Comparison of ENCODE assay signal across 19 cellular contexts in genomic region chr13:57311009-57311586, GRCh38.
DNase-seq lines count a peak whose midpoint lies in the region; FAIRE-seq and TF ChIP-seq lines count a peak whose summit lies in the region.
"Had no signal": no experiment of that assay in that cellular context is flagged by ENCODE, and none has a peak within 500 bp of the region (broad histone marks: within the 10 kb centered on the region; RNA-seq: fewer than 3 reads in every experiment).

No MANE protein-coding gene starts in this region.

- 25% methylated on average over 15 of the region's 15 CpGs; no CpG with 5 or more reads in 1 of the 2 experiments for WGBS in H1 (ENCODE audit: extremely low coverage in 1 of 2, insufficient coverage in 1 of 2, insufficient read length in 1 of 2, insufficient replicate concordance in 2 of 2, low coverage in 1 of 2, low lambda C conversion rate in 2 of 2, missing lambda C conversion rate in 1 of 2), 2 experiments

- no peak overlapping the region for H2BK5ac ChIP-seq in H1 (ENCODE audit: low read depth, low read length)

- H4K5ac ChIP-seq in H1 (ENCODE audit: insufficient read length, low read depth, low read length), result no peak overlapping the region

- H3K4me3 Mint-ChIP-seq in activated CD4-positive, alpha-beta memory T cell treated with anti-CD3 and anti-CD28 coated beads, Interleukin-2, amount 10 ng/mL, durations not matched to agents 7 days and 5 days, result no peak overlapping the region

- H3K4ac ChIP-seq in H1 (replicated peaks; ENCODE audit: insufficient read length, low read depth, low read length), result no peak overlapping the region

- no peaks in the 10 kb centered on the region for H3K79me1 ChIP-seq in H1 (ENCODE audit: low read depth, low read length)

- no peaks in the 10 kb centered on the region for H3K27me3 Mint-ChIP-seq in activated CD4-positive, alpha-beta memory T cell treated with anti-CD3 and anti-CD28 coated beads, Interleukin-2, amount 10 ng/mL, durations not matched to agents 7 days and 5 days

- no peak overlapping the region for H2BK15ac ChIP-seq in H1 (ENCODE audit: low read length)

- TF ChIP-seq RAD21 in H1 (IDR thresholded peaks at IDR 0.05 in 1 of 2, conservative IDR thresholded peaks at IDR 0.05 in 1 of 2; ENCODE audit: low read depth in 2 of 2, low read length in 2 of 2), result peak in 1 of 2 experiments; percentile 5; a peak in 1 of 4 replicates

- H3K9me3 ChIP-seq in ES-I3 (ENCODE audit: control insufficient read depth, insufficient read depth, low read length), result no peaks in the 10 kb centered on the region
- no peaks in the 10 kb centered on the region for H3K9me3 ChIP-seq in H1 (ENCODE audit: insufficient read depth in 2 of 2, low read depth in 1 of 2, low read length in 1 of 2)
- H3K9me3 ChIP-seq: A549, Caco-2 had no signal

- no peaks in the 10 kb centered on the region for H3K36me3 ChIP-seq in ES-I3 (ENCODE audit: insufficient read depth, low read length)
- H3K36me3 ChIP-seq in H1 (ENCODE audit: control insufficient read depth in 2 of 4, insufficient read depth in 4 of 4, low read length in 3 of 4), result no peaks in the 10 kb centered on the region

- no peak overlapping the region for H4K91ac ChIP-seq in H1 (replicated peaks; ENCODE audit: insufficient read length, low read length)

- H3K14ac ChIP-seq in H1 (ENCODE audit: insufficient read length), result no peak overlapping the region

- no peak overlapping the region for H2BK20ac ChIP-seq in H1 (ENCODE audit: low read length)

- no peaks in the 10 kb centered on the region for H3K27me3 ChIP-seq in H1 (replicated peaks in 1 of 4; ENCODE audit: control insufficient read depth in 3 of 4, extremely low read depth in 1 of 4, insufficient read depth in 3 of 4, low read length in 3 of 4)

- FAIRE-seq in H1 (lab: Jason Lieb, UNC), result peak; percentile 42
- FAIRE-seq: A549, GM12891, GM19239, HTR-8/SVneo had no signal

- POLR2A ChIA-PET in H1 (lab: Charles Lee; ENCODE audit: partially characterized antibody), result no interaction called here
- POLR2A ChIA-PET in activated CD4-positive, alpha-beta memory T cell treated with anti-CD3 and anti-CD28 coated beads, Interleukin-2, amount 10 ng/mL, durations not matched to agents 7 days and 5 days (lab: Charles Lee), result no interaction called here

- H3K9me3 Mint-ChIP-seq in activated CD4-positive, alpha-beta memory T cell treated with anti-CD3 and anti-CD28 coated beads, Interleukin-2, amount 10 ng/mL, durations not matched to agents 7 days and 5 days, result peaks cover 2% of the 10 kb centered on the region

- H2AFZ ChIP-seq in H1 (ENCODE audit: low read length), result peak overlapping the region; percentile 98

- TF ChIP-seq EP300 in H1 (IDR thresholded peaks at IDR 0.05; ENCODE audit: borderline replicate concordance in 1 of 2, low read depth in 2 of 2, low read length in 2 of 2), result no peak

- DNase-seq in NCI-H2107 treated with DMSO at 0.1 percent for 48 hours (lab: John Stamatoyannopoulos, UW; ENCODE audit: unreplicated experiment) (peak; percentile 49), H1 (ENCODE audit: low read depth in 1 of 2, low spot score in 2 of 2) (peak; percentile 10 to 58), iPS-NIHi11 (ENCODE audit: low spot score) (peak; percentile 17), DMS153 treated with DMSO at 0.1 percent for 48 hours (lab: John Stamatoyannopoulos, UW; ENCODE audit: unreplicated experiment) (no peak), A172 (ENCODE audit: low spot score) (no peak)
- DNase-seq in activated effector memory CD4-positive, alpha-beta T cell treated with anti-CD3 and anti-CD28 coated beads, Interleukin-2, amount 50 U/mL, for 16 hours, result no peak
- DNase-seq in activated CD4-positive, alpha-beta memory T cell treated with anti-CD3 and anti-CD28 coated beads, Interleukin-2, amount 10 ng/mL, durations not matched to agents 7 days and 5 days, result no peak
- DNase-seq: Caco-2, NCI-H1417, NCI-H2029 treated with DMSO at 0.1 percent for 48 hours, NCI-H2227 treated with DMSO at 0.1 percent for 48 hours, NCI-H774 had no signal

- H2AK5ac ChIP-seq in H1 (ENCODE audit: low read depth, low read length), result no peak overlapping the region

- no peak overlapping the region for H3K23ac ChIP-seq in H1 (ENCODE audit: insufficient read length)

- no peaks in the 10 kb centered on the region for H3K36me3 Mint-ChIP-seq in activated CD4-positive, alpha-beta memory T cell treated with anti-CD3 and anti-CD28 coated beads, Interleukin-2, amount 10 ng/mL, durations not matched to agents 7 days and 5 days (ENCODE audit: low read depth)

- CTCF ChIA-PET in H1 (lab: Charles Lee; ENCODE audit: partially characterized antibody), result interaction anchor here (1.2 to 1.5 kb wide), 2 partner anchors 10 to 313 kb away, joined by 3 to 7 read pairs; no protein-coding TSS in a partner anchor
- CTCF ChIA-PET in activated CD4-positive, alpha-beta memory T cell treated with anti-CD3 and anti-CD28 coated beads, Interleukin-2, amount 10 ng/mL, durations not matched to agents 7 days and 5 days (lab: Charles Lee), result no interaction called here

- H3K9ac ChIP-seq in ES-I3 (ENCODE audit: low read depth, low read length) (peak overlapping the region; percentile 41; the same call in 1 of the 2 replicates), H1 (replicated peaks in 1 of 4; ENCODE audit: extremely low read depth in 1 of 4, low read depth in 3 of 4, low read length in 3 of 4) (peak overlapping the region in 1 of 4 experiments; percentile 33; a peak in 1 of 7 replicates)
- H3K9ac ChIP-seq: KMS-11 had no signal

- no peak overlapping the region for H3K18ac ChIP-seq in H1 (ENCODE audit: extremely low read depth, low read length)

- no peak overlapping the region for H3K56ac ChIP-seq in H1 (replicated peaks; ENCODE audit: insufficient read length, low read depth, low read length)

- TF ChIP-seq POLR2A in H1 (IDR thresholded peaks at IDR 0.05; ENCODE audit: control extremely low read depth in 1 of 2, low read depth in 2 of 2, low read length in 2 of 2), result no peak

- no peak overlapping the region for H2BK120ac ChIP-seq in H1 (replicated peaks; ENCODE audit: low read depth, low read length)

- no peaks in the 10 kb centered on the region for H4K20me1 ChIP-seq in H1 (replicated peaks in 1 of 2; ENCODE audit: control insufficient read depth in 1 of 2, insufficient read depth in 2 of 2, low read length in 2 of 2)

- no peaks in the 10 kb centered on the region for H3K79me2 ChIP-seq in H1 (ENCODE audit: control insufficient read depth in 1 of 2, insufficient read depth in 2 of 2, low read length in 2 of 2)

- H4K8ac ChIP-seq in H1 (ENCODE audit: extremely low read depth, insufficient read depth, low read length), result peak overlapping the region; percentile 35; the same call in 1 of the 2 replicates

- H3K4me3 ChIP-seq in H1 (ENCODE audit: extremely low read depth in 1 of 4, insufficient read depth in 2 of 4, low read depth in 3 of 4, low read length in 4 of 4), result peak overlapping the region; percentile 11 to 52 (median 17); a peak in 5 of 8 replicates
- H3K4me3 ChIP-seq: A549, SK-N-MC had no signal

- H2BK12ac ChIP-seq in H1 (ENCODE audit: low read depth, low read length), result no peak overlapping the region

- H3K23me2 ChIP-seq in H1 (ENCODE audit: low read depth, low read length), result no peaks in the 10 kb centered on the region; the same call in 1 of the 2 replicates

- H3K4me1 Mint-ChIP-seq in activated CD4-positive, alpha-beta memory T cell treated with anti-CD3 and anti-CD28 coated beads, Interleukin-2, amount 10 ng/mL, durations not matched to agents 7 days and 5 days, result no peaks in the 10 kb centered on the region

- H3K27ac ChIP-seq in H1 (ENCODE audit: low read depth, low read length), result no peak overlapping the region; the same call in 1 of the 2 replicates
- H3K27ac ChIP-seq: A549, KMS-11, SK-N-MC had no signal

- no peak for TF ChIP-seq CTCF in H1 (IDR thresholded peaks at IDR 0.05; ENCODE audit: control extremely low read depth in 1 of 3, insufficient read depth in 1 of 3, low read depth in 1 of 3, low read length in 3 of 3)

- peak overlapping the region; percentile 75 to 80 for H3K4me2 ChIP-seq in H1 (ENCODE audit: insufficient read depth in 1 of 2, low read depth in 2 of 2, low read length in 2 of 2)
- H3K4me2 ChIP-seq: A549, KMS-11 had no signal

- H3K4me1 ChIP-seq in ES-I3 (ENCODE audit: insufficient read depth, low read length) (peaks cover 12% of the 10 kb centered on the region), H1 (replicated peaks in 1 of 4; ENCODE audit: control insufficient read depth in 3 of 4, insufficient read depth in 4 of 4, low read length in 3 of 4) (peaks cover 0 to 7% (median 2%) of the 10 kb centered on the region in 4 experiments; a peak in 3 of 7 replicates)
- H3K4me1 ChIP-seq: A549, Caco-2 had no signal

- no peak overlapping the region for H3K27ac Mint-ChIP-seq in activated CD4-positive, alpha-beta memory T cell treated with anti-CD3 and anti-CD28 coated beads, Interleukin-2, amount 10 ng/mL, durations not matched to agents 7 days and 5 days

TF ChIP-seq in H1, 55 proteins besides CTCF, POLR2A, EP300 and RAD21:
- peak; percentile 90 for TF ChIP-seq MAX (IDR thresholded peaks at IDR 0.05)
- TF ChIP-seq RXRA (IDR thresholded peaks at IDR 0.05; ENCODE audit: insufficient read depth, low read depth, low read length), result no peak
- no peak for TF ChIP-seq EGR1 (IDR thresholded peaks at IDR 0.05; ENCODE audit: borderline replicate concordance, low read depth, low read length)
- TF ChIP-seq GABPA (IDR thresholded peaks at IDR 0.05; ENCODE audit: borderline replicate concordance, insufficient read depth, low read length), result no peak
- TF ChIP-seq ASH2L (IDR thresholded peaks at IDR 0.05; ENCODE audit: low read length), result peak; percentile 31
- peak; percentile 77 for TF ChIP-seq E2F6 (IDR thresholded peaks at IDR 0.05)
- TF ChIP-seq CBX5 (IDR thresholded peaks at IDR 0.05; ENCODE audit: low read depth, low read length), result no peak
- no peak for TF ChIP-seq PHF8 (conservative IDR thresholded peaks at IDR 0.05; ENCODE audit: low read depth, low read length)
- TF ChIP-seq YY1 (IDR thresholded peaks at IDR 0.05; ENCODE audit: low read depth, low read length), result no peak
- no peak for TF ChIP-seq BACH1 (IDR thresholded peaks at IDR 0.05; ENCODE audit: low read length)
- no peak for TF ChIP-seq BCL11A (IDR thresholded peaks at IDR 0.05; ENCODE audit: low read depth in 2 of 2, low read length in 2 of 2)
- TF ChIP-seq HDAC2 (IDR thresholded peaks at IDR 0.05; ENCODE audit: borderline replicate concordance in 1 of 2, low read depth in 2 of 2, low read length in 2 of 2), result no peak

Comparison
In these comparisons a context has a peak if more than half of its experiments do, and no peak if none do; other contexts are left out.
1. DNase-seq: peak in NCI-H2107 treated with DMSO at 0.1 percent for 48 hours (single experiment), H1 (2 of 2) and iPS-NIHi11 (single experiment); none in DMS153 treated with DMSO at 0.1 percent for 48 hours (single experiment), activated effector memory CD4-positive, alpha-beta T cell treated with anti-CD3 and anti-CD28 coated beads, Interleukin-2, amount 50 U/mL, for 16 hours (single experiment), activated CD4-positive, alpha-beta memory T cell treated with anti-CD3 and anti-CD28 coated beads, Interleukin-2, amount 10 ng/mL, durations not matched to agents 7 days and 5 days (single experiment) and A172 (single experiment).